ENCODE assay signal across 8 cellular contexts in the genomic region with DNA sequence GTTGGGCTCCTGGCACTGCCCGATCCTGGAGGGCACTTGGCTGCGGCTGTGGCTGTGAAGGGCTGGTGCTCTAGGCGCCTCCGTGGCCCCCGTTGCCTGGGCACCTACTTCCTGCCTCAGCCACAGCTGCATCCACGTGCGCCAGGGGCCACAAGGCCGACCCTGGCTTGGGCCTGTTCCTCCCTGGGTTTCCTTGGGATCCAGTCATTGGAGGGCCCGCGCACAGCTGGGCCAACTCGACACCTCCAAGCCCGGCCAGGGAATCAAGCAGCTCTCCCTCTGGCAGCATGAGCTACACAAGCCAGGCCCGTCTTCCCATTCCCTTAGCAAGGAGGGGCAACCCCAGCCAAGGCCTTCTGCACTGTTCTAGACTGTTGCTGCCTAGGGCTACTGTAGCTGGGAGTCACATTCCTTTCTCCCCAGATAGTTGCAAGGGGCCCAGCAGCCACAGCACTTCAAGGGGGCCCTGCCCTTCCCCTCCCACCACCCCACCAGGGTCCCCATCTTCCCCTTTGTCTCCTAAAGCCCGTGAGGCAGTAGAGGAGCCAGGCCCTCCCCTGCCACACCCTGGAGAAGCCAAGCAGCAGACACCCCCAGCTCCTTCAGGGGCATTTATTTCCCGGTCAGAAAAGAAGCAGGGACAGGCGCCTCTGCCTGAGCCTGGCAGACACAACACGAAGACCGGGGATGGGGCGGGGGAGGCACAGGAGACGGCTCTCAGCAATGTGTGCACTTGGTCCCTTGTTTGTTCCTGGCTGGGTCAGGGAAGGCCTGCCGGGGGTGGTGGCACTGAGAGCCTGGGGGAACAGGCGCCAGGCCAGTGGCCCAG. TPM values are rescaled to one million over a fixed set of nuclear protein-coding genes. Genes with fewer than 3 reads are reported as not detected.
DNase-seq lines count a peak whose midpoint lies in the region; ATAC-seq and TF ChIP-seq lines count a peak whose summit lies in the region.

No MANE protein-coding gene starts in this region.

- H3K36me3 ChIP-seq in neutrophil: peaks cover 34% of the 10 kb centered on the region

- in situ Hi-C loops in GM18951 (cut with MboI; ENCODE audit: low sequenced_read_pairs, unreplicated experiment): no loop called here

- CTCF ChIA-PET in T-cell (lab: Charles Lee): no interaction called here

- H3K4me1 ChIP-seq in neutrophil (ENCODE audit: control insufficient read depth in 1 of 2, insufficient read depth in 1 of 2, low read depth in 1 of 2, low read length in 1 of 2): peaks cover 56 to 77% of the 10 kb centered on the region in 2 experiments

- peak overlapping the region in 2 of 3 donors; percentile 17 to 81 for H3K4me3 Mint-ChIP-seq in T-cell

- H3K27ac ChIP-seq in neutrophil: peak overlapping the region; percentile 96

- H3K27me3 ChIP-seq in neutrophil: no peaks in the 10 kb centered on the region

- POLR2A ChIA-PET in T-cell (lab: Charles Lee): interaction anchor here in 1 of 2 donors (0.6 kb wide), 1 partner anchor 109 kb away, joined by 3 read pairs; no protein-coding TSS in a partner anchor

- TF ChIP-seq CTCF in AG10803 (conservative IDR thresholded peaks at IDR 0.05; ENCODE audit: low read length): no peak
- no peak for TF ChIP-seq CTCF in neutrophil (IDR thresholded peaks at IDR 0.05)

- peak; percentile 23 for TF ChIP-seq POLR2A in GM18951 (IDR thresholded peaks at IDR 0.05; ENCODE audit: extremely low read depth, insufficient read depth, insufficient read length)

- H3K4me3 ChIP-seq in AG10803 (ENCODE audit: low read length) (no peak overlapping the region), neutrophil (ENCODE audit: low read depth in 1 of 2, low read length in 1 of 2) (no peak overlapping the region)

- H3K9me3 Mint-ChIP-seq in T-cell: no peaks in the 10 kb centered on the region

- H3K9me3 ChIP-seq in neutrophil: no peaks in the 10 kb centered on the region

- peak overlapping the region; percentile 55 to 76 for H3K27ac Mint-ChIP-seq in T-cell

- peaks cover 35 to 49% (median 39%) of the 10 kb centered on the region in 3 donors for H3K4me1 Mint-ChIP-seq in T-cell

- no peak for ATAC-seq in T-cell (replicated peaks in 1 of 4)
- ATAC-seq in HG02623 (IDR thresholded peaks at IDR 0.05; ENCODE audit: unreplicated experiment): no peak

- DNase-seq in AG10803 (ENCODE audit: low read depth) (peak; percentile 62), T-cell (peak in 7 of 34 experiments; percentile 16 to 28 (median 20)), epidermal melanocyte (ENCODE audit: insufficient read length, low spot score) (peak; percentile 13), NCI-H1694 treated with DMSO at 0.1 percent for 48 hours (lab: John Stamatoyannopoulos, UW) (no peak), GM03348 (ENCODE audit: low spot score) (no peak)

- H3K27me3 Mint-ChIP-seq in T-cell: no peaks in the 10 kb centered on the region

- H3K36me3 Mint-ChIP-seq in T-cell: peaks cover 3% of the 10 kb centered on the region

RNA-seq across cellular contexts. Expression of a gene that starts 3.8 kb away (rescaled TPM):
- 100 to 1,000 TPM; 473 to 577 (median 504) TPM for total RNA-seq in T-cell

RNA-seq across cellular contexts. Expression of a gene that starts 7.0 kb away (rescaled TPM):
- 100 to 1,000 TPM; 228 to 324 (median 269) TPM for total RNA-seq in T-cell

RNA-seq across cellular contexts. Expression of a gene that starts 24.0 kb away (rescaled TPM):
- 10 to 100 TPM; 58.2 to 82.9 (median 63.4) TPM for total RNA-seq in T-cell

RNA-seq across cellular contexts. Expression of a gene that starts 24.2 kb away (rescaled TPM):
- total RNA-seq in T-cell: 10 to 100 TPM; 37.6 to 61.3 (median 51.1) TPM

RNA-seq across cellular contexts. Expression of a gene that starts 32.5 kb away (rescaled TPM):
- not detected for total RNA-seq in T-cell

Comparison
In these comparisons a context has a peak if more than half of its experiments do, and no peak if none do; other contexts are left out.
1. DNase-seq: peak in AG10803 (single experiment) and epidermal melanocyte (single experiment); none in NCI-H1694 treated with DMSO at 0.1 percent for 48 hours (single experiment) and GM03348 (single experiment).